2 cellular contexts compared by ENCODE assay signal in genomic region chr14:21103165-21103709, GRCh38.
TF ChIP-seq lines count a peak whose summit lies in the region.

No MANE protein-coding gene starts in this region.

TF ChIP-seq in SK-N-SH, 30 proteins besides CTCF, POLR2A, EP300 and RAD21 (continued from another document):
- TF ChIP-seq REST (IDR thresholded peaks at IDR 0.05; ENCODE audit: low read depth, low read length) (no peak), SIN3A (IDR thresholded peaks at IDR 0.05; ENCODE audit: borderline replicate concordance, low read depth, low read length) (no peak), RFX5 (IDR thresholded peaks at IDR 0.05; ENCODE audit: low read length) (no peak), PBX3 (IDR thresholded peaks at IDR 0.05) (no peak), MXI1 (IDR thresholded peaks at IDR 0.05; ENCODE audit: low read depth, low read length) (no peak), RCOR1 (IDR thresholded peaks at IDR 0.05; ENCODE audit: low read length) (no peak), GABPA (IDR thresholded peaks at IDR 0.05; ENCODE audit: low read depth) (peak; percentile 43; the same call in 1 of the 2 replicates), USF1 (IDR thresholded peaks at IDR 0.05; ENCODE audit: borderline replicate concordance, low read depth) (peak; percentile 77; the same call in 1 of the 2 replicates), FOSL2 (IDR thresholded peaks at IDR 0.05; ENCODE audit: borderline replicate concordance, low read depth) (no peak), SMC3 (IDR thresholded peaks at IDR 0.05; ENCODE audit: low read depth, low read length) (no peak), GATA2 (CRISPR knock-in tag; IDR thresholded peaks at IDR 0.05) (no peak)

TF ChIP-seq in SK-N-SH treated with all-trans-retinoic acid at 6 μM for 48 hours, 23 proteins besides CTCF, POLR2A, EP300 and RAD21 (continued from another document):
- TF ChIP-seq POU6F1 (CRISPR knock-in tag; IDR thresholded peaks at IDR 0.05; ENCODE audit: borderline replicate concordance, low read depth): no peak
- no peak for TF ChIP-seq OSR1 (CRISPR knock-in tag; IDR thresholded peaks at IDR 0.05)
- TF ChIP-seq RARB (CRISPR knock-in tag; IDR thresholded peaks at IDR 0.05): no peak
- TF ChIP-seq CSRNP3 (CRISPR knock-in tag; IDR thresholded peaks at IDR 0.05): no peak
- TF ChIP-seq PATZ1 (CRISPR knock-in tag; IDR thresholded peaks at IDR 0.05; ENCODE audit: borderline replicate concordance): no peak
- no peak for TF ChIP-seq TOX (CRISPR knock-in tag; IDR thresholded peaks at IDR 0.05; ENCODE audit: borderline replicate concordance)
- TF ChIP-seq ZNF8 (CRISPR knock-in tag; IDR thresholded peaks at IDR 0.05): no peak
- TF ChIP-seq ZNF565 (CRISPR knock-in tag; conservative IDR thresholded peaks at IDR 0.05; ENCODE audit: low read depth): no peak
- TF ChIP-seq GLIS3 (CRISPR knock-in tag; IDR thresholded peaks at IDR 0.05): no peak
- TF ChIP-seq ISL1 (CRISPR knock-in tag; IDR thresholded peaks at IDR 0.05): no peak
- TF ChIP-seq ZNF70 (CRISPR knock-in tag; IDR thresholded peaks at IDR 0.05): no peak
- TF ChIP-seq TCF4 (CRISPR knock-in tag; IDR thresholded peaks at IDR 0.05; ENCODE audit: borderline replicate concordance): no peak
- no peak for TF ChIP-seq PPARA (CRISPR knock-in tag; IDR thresholded peaks at IDR 0.05; ENCODE audit: borderline replicate concordance)
- TF ChIP-seq ARNTL (CRISPR knock-in tag; IDR thresholded peaks at IDR 0.05; ENCODE audit: borderline replicate concordance, low read depth): no peak
- TF ChIP-seq CREB5 (CRISPR knock-in tag; IDR thresholded peaks at IDR 0.05; ENCODE audit: low read depth): no peak
- TF ChIP-seq ZC3H10 (CRISPR knock-in tag; IDR thresholded peaks at IDR 0.05): no peak
- TF ChIP-seq SNAI2 (CRISPR knock-in tag; IDR thresholded peaks at IDR 0.05): no peak
